Comparison of ENCODE assay signal across 16 cellular contexts in the genomic region with DNA sequence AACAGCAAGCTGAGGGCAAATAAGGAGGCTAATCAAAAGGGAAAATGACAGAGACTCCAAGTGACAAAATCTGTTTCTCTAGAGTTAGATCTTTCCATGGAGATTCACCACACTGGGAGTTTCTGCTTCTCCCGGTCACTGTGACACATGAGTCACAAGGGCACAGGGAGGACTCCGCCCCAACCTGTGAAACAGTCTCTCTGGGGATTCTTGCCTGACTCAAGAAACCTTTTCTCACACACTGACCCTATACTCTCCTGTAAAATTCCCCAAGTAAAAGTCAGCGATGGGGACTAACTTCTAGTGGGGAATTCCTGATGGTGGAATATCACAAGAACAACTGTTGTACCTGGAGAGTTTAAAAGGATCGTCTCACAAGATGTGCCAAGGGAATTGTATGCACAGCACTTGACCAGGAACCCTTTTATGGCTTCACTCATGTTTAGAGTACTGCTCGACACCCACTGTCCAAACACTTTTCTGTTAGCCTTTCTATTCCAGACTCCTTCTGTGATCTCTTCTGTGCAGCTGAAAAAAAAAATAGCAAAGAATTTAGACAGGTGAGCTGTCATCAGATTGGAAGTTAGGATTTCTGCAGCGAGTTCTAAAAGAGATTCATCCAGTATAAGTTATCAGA. TPM values are rescaled to one million over a fixed set of nuclear protein-coding genes. Genes with fewer than 3 reads are reported as not detected.
DNase-seq lines count a peak whose midpoint lies in the region; ATAC-seq and TF ChIP-seq lines count a peak whose summit lies in the region.
"Had no signal": no experiment of that assay in that cellular context is flagged by ENCODE, and none has a peak within 500 bp of the region (broad histone marks: within the 10 kb centered on the region; RNA-seq: fewer than 3 reads in every experiment).

No MANE protein-coding gene starts in this region.

- H3K9me2 ChIP-seq in OCI-LY7 (ENCODE audit: insufficient read depth, low read length), result no peaks in the 10 kb centered on the region

- 55 to 79% methylated on average over 6 of the region's 6 CpGs for WGBS in lung, 2 donors

- H3K36me3 ChIP-seq in OCI-LY7 (ENCODE audit: insufficient read depth, low read length) (no peaks in the 10 kb centered on the region), lung (ENCODE audit: control insufficient read depth in 2 of 2, insufficient read depth in 2 of 2, low read length in 2 of 2) (no peaks in the 10 kb centered on the region)
- H3K36me3 ChIP-seq: SJCRH30, upper lobe of left lung had no signal

- peaks cover 5% of the 10 kb centered on the region for H3K4me1 ChIP-seq in OCI-LY7 (ENCODE audit: insufficient read depth, low read length, poor library complexity, severe bottlenecking)
- no peaks in the 10 kb centered on the region for H3K4me1 ChIP-seq in lung (ENCODE audit: control insufficient read depth in 2 of 2, insufficient read depth in 2 of 2, low read length in 2 of 2)
- H3K4me1 ChIP-seq: SJCRH30, upper lobe of left lung had no signal

- H3K4me3 ChIP-seq in OCI-LY7 (ENCODE audit: low read depth, low read length, poor library complexity, severe bottlenecking), result no peak overlapping the region
- no peak overlapping the region for H3K4me3 ChIP-seq in lung
- H3K4me3 ChIP-seq: SJCRH30, upper lobe of left lung had no signal

- intact Hi-C loops in OCI-LY7 (cut with micrococcal nuclease; ENCODE audit: unreplicated experiment), result no loop called here

- H3K9me3 ChIP-seq in OCI-LY7 (ENCODE audit: low read length) (no peaks in the 10 kb centered on the region), lung (ENCODE audit: control insufficient read depth in 2 of 2, insufficient read depth in 1 of 2, low read length in 1 of 2) (peaks cover 0 to 5% of the 10 kb centered on the region in 2 donors)
- H3K9me3 ChIP-seq: SJCRH30, upper lobe of left lung had no signal

- CTCF ChIA-PET in OCI-LY7 (lab: Charles Lee; ENCODE audit: unreplicated experiment), result no interaction called here

- no peak overlapping the region for H3K27ac ChIP-seq in OCI-LY7 (ENCODE audit: low read depth, low read length, poor library complexity, severe bottlenecking)
- no peak overlapping the region for H3K27ac ChIP-seq in lung (ENCODE audit: low read depth in 1 of 2, low read length in 1 of 2)
- H3K27ac ChIP-seq: SJCRH30, upper lobe of left lung had no signal

- DNase-seq in DMS53 (lab: John Stamatoyannopoulos, UW), result peak; percentile 87
- DNase-seq in HT-29 (ENCODE audit: low spot score), result peak; percentile 55
- no peak for DNase-seq in OCI-LY7 (ENCODE audit: low spot score)
- DNase-seq in lung (ENCODE audit: low spot score), result peak; percentile 30
- no peak for DNase-seq in NCI-H82 treated with DMSO at 0.1 percent for 48 hours (lab: John Stamatoyannopoulos, UW; ENCODE audit: unreplicated experiment)
- no peak for DNase-seq in NCI-H1105 treated with DMSO at 0.1 percent for 48 hours (lab: John Stamatoyannopoulos, UW)
- DNase-seq in NCI-H1092 treated with DMSO at 0.1 percent for 48 hours (lab: John Stamatoyannopoulos, UW), result no peak
- DNase-seq: activated naive CD4-positive, alpha-beta T cell treated with anti-CD3 and anti-CD28 coated beads, Interleukin-2, amount 10 ng/mL, durations not matched to agents 7 days and 5 days; naive thymus-derived CD4-positive, alpha-beta T cell; NCI-H774; retina; SJCRH30 had no signal

- no peaks in the 10 kb centered on the region for H3K27me3 ChIP-seq in lung (ENCODE audit: control insufficient read depth, insufficient read depth)
- H3K27me3 ChIP-seq: SJCRH30, upper lobe of left lung had no signal

- H4K20me1 ChIP-seq in OCI-LY7 (ENCODE audit: insufficient read depth, low read length), result no peaks in the 10 kb centered on the region

- H3K4me2 ChIP-seq in OCI-LY7 (ENCODE audit: low read length), result no peak overlapping the region

- peak overlapping the region; percentile 18; the same call in 1 of the 2 replicates for H2AFZ ChIP-seq in OCI-LY7 (ENCODE audit: low read length)

- POLR2A ChIA-PET in OCI-LY7 (lab: Charles Lee), result interaction anchor here (1.0 to 1.8 kb wide), 2 partner anchors 7 to 10 kb away, joined by 4 to 5 read pairs; no protein-coding TSS in a partner anchor

- peak; percentile 54 for ATAC-seq in lung (ENCODE audit: insufficient read depth, low FRiP score)
- no peak for ATAC-seq in HG03460 (IDR thresholded peaks at IDR 0.05; ENCODE audit: unreplicated experiment)
- ATAC-seq: naive thymus-derived CD4-positive, alpha-beta T cell had no signal

- no TSS peak for BruUV-seq in OCI-LY7 (replicated peaks; lab: Mats Ljungman, UMichigan)

- no peaks in the 10 kb centered on the region for H3K79me2 ChIP-seq in OCI-LY7 (ENCODE audit: insufficient read depth, low read depth, low read length)

- TF ChIP-seq CTCF in OCI-LY7 (conservative IDR thresholded peaks at IDR 0.05; ENCODE audit: low read length) (no peak), lung (IDR thresholded peaks at IDR 0.05; ENCODE audit: control extremely low read depth, extremely low read depth) (no peak)

RNA-seq across cellular contexts. Expression of gene URAD, which starts 46.8 kb away (rescaled TPM):
- total RNA-seq in HT-29 (2014; rRNA removed; shearing (Covaris generic)), result not detected in 2 replicates
- not detected in 2 replicates for total RNA-seq in OCI-LY7 (2014; rRNA removed; shearing (Covaris generic))
- total RNA-seq in OCI-LY7 (2022) (not detected in 2 replicates), lung (not detected)
- polyA plus RNA-seq in lung, result not detected
- total RNA-seq: glomerular endothelial cell; H1; naive thymus-derived CD4-positive, alpha-beta T cell; SJCRH30 had no signal
- polyA plus RNA-seq: H1; naive thymus-derived CD4-positive, alpha-beta T cell had no signal

Comparison
In these comparisons a context has a peak if more than half of its experiments do, and no peak if none do; other contexts are left out.
1. DNase-seq: peak in DMS53 (single experiment), HT-29 (single experiment) and lung (single experiment); none in OCI-LY7 (single experiment), NCI-H82 treated with DMSO at 0.1 percent for 48 hours (single experiment), NCI-H1105 treated with DMSO at 0.1 percent for 48 hours (single experiment) and NCI-H1092 treated with DMSO at 0.1 percent for 48 hours (single experiment).